ENCODE assay signal across 8 cellular contexts in the genomic region with DNA sequence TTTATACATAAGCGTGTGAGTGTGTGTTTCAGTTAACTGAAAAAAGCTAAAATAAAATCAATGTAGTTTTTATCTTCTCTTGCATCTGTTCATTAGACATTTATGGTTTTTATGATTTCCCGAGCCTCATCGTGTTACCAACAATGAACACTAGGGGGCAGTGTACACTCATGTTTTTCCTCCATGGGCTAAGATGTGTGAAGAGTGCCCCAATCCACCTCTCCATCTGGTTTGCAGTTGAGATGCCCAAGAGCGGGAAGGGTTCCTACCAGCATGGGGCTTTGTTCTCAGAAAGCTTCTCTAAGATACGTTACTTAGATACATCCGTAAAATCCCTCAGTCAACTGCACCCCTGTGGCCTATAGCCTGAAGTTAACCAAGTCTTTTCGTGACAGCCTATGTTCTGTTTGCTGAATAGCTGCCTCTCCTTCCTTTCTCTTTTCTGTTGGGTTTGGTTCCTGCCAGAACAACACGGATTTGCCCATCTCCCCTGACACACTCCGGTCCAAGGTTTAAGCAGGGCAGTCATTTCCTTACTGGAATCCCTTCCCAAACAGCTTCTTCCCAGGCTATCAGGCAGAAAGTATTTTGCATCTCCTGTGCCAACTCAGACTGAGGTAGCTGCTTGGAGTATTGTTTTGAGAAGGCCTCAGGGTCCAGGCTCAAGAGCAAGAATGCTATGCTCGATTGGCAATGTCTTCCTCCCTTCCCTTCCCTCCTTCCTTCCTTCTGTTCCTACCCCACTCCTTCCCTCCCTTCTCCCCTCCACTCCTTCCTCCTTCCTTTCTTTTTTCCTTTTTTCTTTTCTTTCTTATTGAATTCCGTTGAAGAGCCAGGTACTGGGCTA. TPM values are rescaled to one million over a fixed set of nuclear protein-coding genes. Genes with fewer than 3 reads are reported as not detected.
DNase-seq lines count a peak whose midpoint lies in the region; ATAC-seq and TF ChIP-seq lines count a peak whose summit lies in the region.

No MANE protein-coding gene starts in this region.

- CTCF ChIA-PET in activated CD4-positive, alpha-beta memory T cell treated with anti-CD3 and anti-CD28 coated beads for 36 hours (lab: Charles Lee) = interaction anchor here (0.7 to 7.2 kb wide), 18 partner anchors 7 to 1896 kb away, joined by 3 to 174 read pairs (median 4); a partner anchor contains a TSS

- in situ Hi-C loops in GM13976 (cut with MboI; ENCODE audit: low sequenced_read_pairs, unreplicated experiment) = no loop called here

- no peak overlapping the region for H3K4me3 Mint-ChIP-seq in activated CD4-positive, alpha-beta memory T cell treated with anti-CD3 and anti-CD28 coated beads for 36 hours
- H3K4me3 Mint-ChIP-seq in naive thymus-derived CD8-positive, alpha-beta T cell = no peak overlapping the region

- intact Hi-C loops in activated CD4-positive, alpha-beta memory T cell treated with anti-CD3 and anti-CD28 coated beads for 36 hours (cut with micrococcal nuclease) = loop anchor here (5.0 kb wide), 1 partner anchor 307 kb away; no protein-coding TSS in a partner anchor

- peaks cover 10% of the 10 kb centered on the region for H3K27me3 Mint-ChIP-seq in activated CD4-positive, alpha-beta memory T cell treated with anti-CD3 and anti-CD28 coated beads for 36 hours
- H3K27me3 Mint-ChIP-seq in naive thymus-derived CD8-positive, alpha-beta T cell = peaks cover 7 to 21% (median 13%) of the 10 kb centered on the region in 5 donors

- H3K27ac Mint-ChIP-seq in activated CD4-positive, alpha-beta memory T cell treated with anti-CD3 and anti-CD28 coated beads for 36 hours = no peak overlapping the region
- peak overlapping the region in 5 of 10 donors; percentile 1 to 69 (median 60) for H3K27ac Mint-ChIP-seq in naive thymus-derived CD8-positive, alpha-beta T cell

- no peak overlapping the region for H3K4me3 ChIP-seq in epithelial cell of proximal tubule (ENCODE audit: low read depth, low read length)

- peaks cover 5% of the 10 kb centered on the region for H3K9me3 Mint-ChIP-seq in activated CD4-positive, alpha-beta memory T cell treated with anti-CD3 and anti-CD28 coated beads for 36 hours
- H3K9me3 Mint-ChIP-seq in naive thymus-derived CD8-positive, alpha-beta T cell = peaks cover 0 to 13% (median 5%) of the 10 kb centered on the region in 9 donors

- POLR2A ChIA-PET in activated CD4-positive, alpha-beta memory T cell treated with anti-CD3 and anti-CD28 coated beads for 36 hours (lab: Charles Lee) = interaction anchor here (1.8 kb wide), 1 partner anchor 12 kb away, joined by 4 read pairs; no protein-coding TSS in a partner anchor
- POLR2A ChIA-PET in naive thymus-derived CD8-positive, alpha-beta T cell (lab: Charles Lee) = interaction anchor here (1.9 kb wide), 1 partner anchor 12 kb away, joined by 10 read pairs; a partner anchor contains a TSS

- TF ChIP-seq CTCF in AG09319 (IDR thresholded peaks at IDR 0.05; ENCODE audit: low read depth, low read length) (peak; percentile 74), GM13976 (IDR thresholded peaks at IDR 0.05; ENCODE audit: borderline replicate concordance, control extremely low read depth, extremely low read depth, insufficient read depth, missing control alignments) (peak; percentile 78), epithelial cell of proximal tubule (conservative IDR thresholded peaks at IDR 0.05; ENCODE audit: low read depth, low read length) (peak; percentile 81)

- peaks cover 7% of the 10 kb centered on the region for H3K4me1 Mint-ChIP-seq in activated CD4-positive, alpha-beta memory T cell treated with anti-CD3 and anti-CD28 coated beads for 36 hours (ENCODE audit: low read depth)
- peaks cover 0 to 16% (median 8%) of the 10 kb centered on the region in 4 donors for H3K4me1 Mint-ChIP-seq in naive thymus-derived CD8-positive, alpha-beta T cell

- H3K36me3 Mint-ChIP-seq in activated CD4-positive, alpha-beta memory T cell treated with anti-CD3 and anti-CD28 coated beads for 36 hours = peaks cover 2% of the 10 kb centered on the region
- peaks cover 0 to 14% (median 0%) of the 10 kb centered on the region in 3 donors for H3K36me3 Mint-ChIP-seq in naive thymus-derived CD8-positive, alpha-beta T cell

- ATAC-seq in naive thymus-derived CD8-positive, alpha-beta T cell = peak; percentile 53 to 57
- ATAC-seq in HG03108 (IDR thresholded peaks at IDR 0.05; ENCODE audit: unreplicated experiment) (no peak), HG03439 (IDR thresholded peaks at IDR 0.05; ENCODE audit: unreplicated experiment) (no peak)

- no peak for DNase-seq in AG09319 (ENCODE audit: extremely low read depth, low read depth)
- DNase-seq in GM13976 (ENCODE audit: low spot score) = peak; percentile 47
- peak; percentile 29 for DNase-seq in NCI-H146 treated with DMSO at 0.1 percent for 48 hours (lab: John Stamatoyannopoulos, UW; ENCODE audit: unreplicated experiment)
- DNase-seq in activated CD4-positive, alpha-beta memory T cell treated with anti-CD3 and anti-CD28 coated beads for 36 hours = peak; percentile 53
- DNase-seq in epithelial cell of proximal tubule (ENCODE audit: low read depth) = no peak
- DNase-seq in naive thymus-derived CD8-positive, alpha-beta T cell = peak in 9 of 10 donors; percentile 12 to 57 (median 32)

RNA-seq across cellular contexts. Expression of a gene that starts 12.9 kb away (rescaled TPM):
- total RNA-seq in activated CD4-positive, alpha-beta memory T cell treated with anti-CD3 and anti-CD28 coated beads for 36 hours = 10 to 100 TPM; 63.1 to 64.2 TPM
- 75.4 and 115 TPM in 2 replicates for total RNA-seq in epithelial cell of proximal tubule
- 10 to 100 TPM; 68.8 to 77.1 TPM for total RNA-seq in naive thymus-derived CD8-positive, alpha-beta T cell
- polyA plus RNA-seq in naive thymus-derived CD8-positive, alpha-beta T cell = 10 to 100 TPM; 37.8 to 60.3 (median 46.1) TPM

Comparison
In these comparisons a context has a peak if more than half of its experiments do, and no peak if none do; other contexts are left out.
1. DNase-seq: peak in GM13976 (single experiment), NCI-H146 treated with DMSO at 0.1 percent for 48 hours (single experiment), activated CD4-positive, alpha-beta memory T cell treated with anti-CD3 and anti-CD28 coated beads for 36 hours (single experiment) and naive thymus-derived CD8-positive, alpha-beta T cell (9 of 10); none in AG09319 (single experiment) and epithelial cell of proximal tubule (single experiment).
2. ATAC-seq: peak in naive thymus-derived CD8-positive, alpha-beta T cell (2 of 2); none in HG03108 (single experiment) and HG03439 (single experiment).
3. Peak in every context shown above with its lines, with median percentiles within 50 percentile points of each other: CTCF ChIP-seq.